ENCODE assay signal across 8 cellular contexts in genomic region chr3:184129012-184129411, GRCh38. TPM values are rescaled to one million over a fixed set of nuclear protein-coding genes. Genes with fewer than 3 reads are reported as not detected.
DNase-seq lines count a peak whose midpoint lies in the region; ATAC-seq and TF ChIP-seq lines count a peak whose summit lies in the region.

No MANE protein-coding gene starts in this region.

- TF ChIP-seq CTCF in LNCAP (IDR thresholded peaks at IDR 0.05), result peak; percentile 41; the same call in 1 of the 2 replicates
- peak; percentile 27 for TF ChIP-seq CTCF in liver (IDR thresholded peaks at IDR 0.05; ENCODE audit: low read depth, low read length, missing input control)

- TF ChIP-seq RAD21 in liver (IDR thresholded peaks at IDR 0.05), result peak; percentile 50 to 53

- H3K9ac ChIP-seq in liver (ENCODE audit: low read depth in 1 of 2, low read length in 2 of 2), result no peak overlapping the region

- H3K9me3 ChIP-seq in liver (ENCODE audit: control insufficient read depth in 4 of 4, low read length in 3 of 4), result no peaks in the 10 kb centered on the region

- ATAC-seq in GM18858 (IDR thresholded peaks at IDR 0.05; ENCODE audit: unreplicated experiment), result no peak

- H3K36me3 ChIP-seq in liver (ENCODE audit: control insufficient read depth in 4 of 4, insufficient read depth in 3 of 4, low read depth in 1 of 4, low read length in 3 of 4), result no peaks in the 10 kb centered on the region

- DNase-seq in NCI-H2029 (lab: John Stamatoyannopoulos, UW) (peak; percentile 48), NCI-H2029 treated with DMSO at 0.1 percent for 48 hours (lab: John Stamatoyannopoulos, UW) (no peak), activated T-cell treated with anti-CD3 and anti-CD28 coated beads for 4 hours (no peak), amygdala (lab: John Stamatoyannopoulos, UW) (no peak)
- DNase-seq in activated CD4-positive, alpha-beta T cell treated with anti-CD3 and anti-CD28 coated beads, Interleukin-2, amount 50 U/mL, for 48 hours, result peak; percentile 8 to 15

- no peaks in the 10 kb centered on the region for H3K27me3 ChIP-seq in liver (ENCODE audit: control insufficient read depth in 4 of 4, insufficient read depth in 4 of 4, low read length in 3 of 4)

- WGBS in liver, result 52% methylated on average over 2 of the region's 2 CpGs

- H3K27ac ChIP-seq in liver (ENCODE audit: low read depth in 1 of 2, low read length in 2 of 2), result no peak overlapping the region

- peaks cover 0 to 5% (median 3%) of the 10 kb centered on the region in 4 donors for H3K4me1 ChIP-seq in liver (ENCODE audit: control insufficient read depth in 4 of 4, insufficient read depth in 4 of 4, low read length in 3 of 4)

- no peak overlapping the region for H3K4me3 ChIP-seq in liver (ENCODE audit: low read depth in 1 of 3, low read length in 3 of 3)

TF ChIP-seq in liver, 16 proteins besides CTCF, POLR2A, EP300 and RAD21:
- TF ChIP-seq RXRA (IDR thresholded peaks at IDR 0.05) (no peak), YY1 (IDR thresholded peaks at IDR 0.05) (no peak), MAX (IDR thresholded peaks at IDR 0.05) (no peak), REST (IDR thresholded peaks at IDR 0.05) (no peak), HNF4A (conservative IDR thresholded peaks at IDR 0.05) (no peak), JUND (IDR thresholded peaks at IDR 0.05) (no peak), NR2F2 (IDR thresholded peaks at IDR 0.05) (no peak), FOXA2 (IDR thresholded peaks at IDR 0.05) (no peak), FOXA1 (IDR thresholded peaks at IDR 0.05) (no peak), SP1 (IDR thresholded peaks at IDR 0.05) (no peak), ATF3 (IDR thresholded peaks at IDR 0.05) (no peak), ZBTB33 (IDR thresholded peaks at IDR 0.05) (no peak), TAF1 (conservative IDR thresholded peaks at IDR 0.05) (no peak), GABPA (IDR thresholded peaks at IDR 0.05 in 1 of 2, conservative IDR thresholded peaks at IDR 0.05 in 1 of 2) (no peak)

RNA-seq across cellular contexts. Expression of gene EIF2B5, which starts 6.1 kb away (rescaled TPM):
- total RNA-seq in liver, result 10 to 100 TPM; 28.2 to 34.3 TPM
- 10 to 100 TPM; 19.0 to 20.6 TPM for polyA plus RNA-seq in liver

RNA-seq across cellular contexts. Expression of gene DVL3, which starts 26.2 kb away (rescaled TPM):
- total RNA-seq in liver, result 10 to 100 TPM; 19.2 to 26.3 TPM
- polyA plus RNA-seq in liver, result 10 to 100 TPM in 1 of 2 donors, 1 to 10 TPM in 1; 8.6 to 15.7 TPM

RNA-seq across cellular contexts. Expression of gene HTR3E, which starts 32.1 kb away (rescaled TPM):
- total RNA-seq in liver, result not detected
- not detected for polyA plus RNA-seq in liver

RNA-seq across cellular contexts. Expression of gene AP2M1, which starts 45.6 kb away (rescaled TPM):
- 100 to 1,000 TPM; 114 to 200 TPM for total RNA-seq in liver
- polyA plus RNA-seq in liver, result 100 to 1,000 TPM in 1 of 2 donors, 10 to 100 TPM in 1; 71.9 to 155 TPM

RNA-seq across cellular contexts. Expression of gene ABCF3, which starts 57.0 kb away (rescaled TPM):
- total RNA-seq in liver, result 10 to 100 TPM; 28.1 to 59.2 TPM
- polyA plus RNA-seq in liver, result 10 to 100 TPM; 29.7 to 37.8 TPM

Comparison
In these comparisons a context has a peak if more than half of its experiments do, and no peak if none do; other contexts are left out.
1. DNase-seq: peak in NCI-H2029 (single experiment) and activated CD4-positive, alpha-beta T cell treated with anti-CD3 and anti-CD28 coated beads, Interleukin-2, amount 50 U/mL, for 48 hours (2 of 2); none in NCI-H2029 treated with DMSO at 0.1 percent for 48 hours (single experiment), activated T-cell treated with anti-CD3 and anti-CD28 coated beads for 4 hours (single experiment) and amygdala (0 of 56).